9 cellular contexts compared by ENCODE assay signal in genomic region chr2:181305151-181306123, GRCh38.
DNase-seq lines count a peak whose midpoint lies in the region; ATAC-seq and TF ChIP-seq lines count a peak whose summit lies in the region.
"Had no signal": no experiment of that assay in that cellular context is flagged by ENCODE, and none has a peak within 500 bp of the region (broad histone marks: within the 10 kb centered on the region; RNA-seq: fewer than 3 reads in every experiment).

No MANE protein-coding gene starts in this region.

- DNase-seq in DMS53 (lab: John Stamatoyannopoulos, UW) (peak; percentile 88), GM19240 (ENCODE audit: insufficient read length, low spot score) (peak; percentile 14), dermis blood vessel endothelial cell (no peak), GM13976 (ENCODE audit: low spot score) (no peak)
- DNase-seq in effector memory CD4-positive, alpha-beta T cell = no peak
- DNase-seq in stimulated activated naive CD8-positive, alpha-beta T cell treated with anti-CD3 and anti-CD28 coated beads, Interleukin-15, amount 100 ng/mL, for 72 hours = peak in 1 of 2 donors; percentile 61

- no peaks in the 10 kb centered on the region for H3K9me3 ChIP-seq in effector memory CD4-positive, alpha-beta T cell (ENCODE audit: control insufficient read depth, low read length)
- H3K9me3 ChIP-seq: thoracic aorta had no signal

- in situ Hi-C loops in GM13976 (cut with MboI; ENCODE audit: low sequenced_read_pairs, unreplicated experiment) = loop anchor here (5.0 to 10.0 kb wide), 2 partner anchors 152 to 201 kb away; partner anchors contain the start of gene ITGA4

- peak overlapping the region; percentile 22 to 99 for H3K27ac Mint-ChIP-seq in stimulated activated naive CD8-positive, alpha-beta T cell treated with anti-CD3 and anti-CD28 coated beads, Interleukin-15, amount 100 ng/mL, for 72 hours

- H3K27me3 ChIP-seq in effector memory CD4-positive, alpha-beta T cell (replicated peaks; ENCODE audit: control insufficient read depth, insufficient read depth, low read length, poor library complexity, severe bottlenecking) = no peaks in the 10 kb centered on the region

- H3K36me3 ChIP-seq in effector memory CD4-positive, alpha-beta T cell (ENCODE audit: control insufficient read depth, insufficient read depth, low read length) = no peaks in the 10 kb centered on the region
- H3K36me3 ChIP-seq: thoracic aorta had no signal

- peak overlapping the region; percentile 72 to 88 for H3K4me3 Mint-ChIP-seq in stimulated activated naive CD8-positive, alpha-beta T cell treated with anti-CD3 and anti-CD28 coated beads, Interleukin-15, amount 100 ng/mL, for 72 hours

- peak overlapping the region; percentile 71 for H3K27ac ChIP-seq in effector memory CD4-positive, alpha-beta T cell (ENCODE audit: insufficient read depth, low read length, poor library complexity, severe bottlenecking)
- H3K27ac ChIP-seq: thoracic aorta had no signal

- peak; percentile 52 for TF ChIP-seq POLR2A in Raji (IDR thresholded peaks at IDR 0.05; ENCODE audit: insufficient read depth, low read depth, low read length)

- ATAC-seq in HG03159 (IDR thresholded peaks at IDR 0.05; ENCODE audit: unreplicated experiment) = peak; percentile 89
- ATAC-seq in stimulated activated naive CD8-positive, alpha-beta T cell treated with anti-CD3 and anti-CD28 coated beads, Interleukin-15, amount 100 ng/mL, for 72 hours = peak; percentile 88

- H3K4me1 ChIP-seq in effector memory CD4-positive, alpha-beta T cell (ENCODE audit: control insufficient read depth, insufficient read depth, low read length, poor library complexity, severe bottlenecking) = peaks cover 36% of the 10 kb centered on the region

- H3K9me3 Mint-ChIP-seq in stimulated activated naive CD8-positive, alpha-beta T cell treated with anti-CD3 and anti-CD28 coated beads, Interleukin-15, amount 100 ng/mL, for 72 hours = no peaks in the 10 kb centered on the region

- H3K27me3 Mint-ChIP-seq in stimulated activated naive CD8-positive, alpha-beta T cell treated with anti-CD3 and anti-CD28 coated beads, Interleukin-15, amount 100 ng/mL, for 72 hours = no peaks in the 10 kb centered on the region

- TF ChIP-seq CTCF in GM13976 (IDR thresholded peaks at IDR 0.05; ENCODE audit: borderline replicate concordance, control extremely low read depth, extremely low read depth, insufficient read depth, missing control alignments) = no peak

- peaks cover 67% of the 10 kb centered on the region for H3K4me1 Mint-ChIP-seq in stimulated activated naive CD8-positive, alpha-beta T cell treated with anti-CD3 and anti-CD28 coated beads, Interleukin-15, amount 100 ng/mL, for 72 hours

- H3K4me3 ChIP-seq in effector memory CD4-positive, alpha-beta T cell (ENCODE audit: insufficient read depth, low read depth, low read length, poor library complexity, severe bottlenecking) = no peak overlapping the region
- H3K4me3 ChIP-seq: thoracic aorta had no signal

Comparison
In these comparisons a context has a peak if more than half of its experiments do, and no peak if none do; other contexts are left out.
1. DNase-seq: peak in DMS53 (single experiment) and GM19240 (single experiment); none in effector memory CD4-positive, alpha-beta T cell (0 of 3), dermis blood vessel endothelial cell (single experiment) and GM13976 (single experiment).